20 cellular contexts compared by ENCODE assay signal in genomic region chr1:36881541-36881940, GRCh38.
"Had no signal": no experiment of that assay in that cellular context is flagged by ENCODE, and none has a peak within 500 bp of the region (broad histone marks: within the 10 kb centered on the region; RNA-seq: fewer than 3 reads in every experiment).

No MANE protein-coding gene starts in this region.

- H3K36me3 Mint-ChIP-seq: activated naive CD4-positive, alpha-beta T cell treated with anti-CD3 and anti-CD28 coated beads, Interleukin-2, amount 10 ng/mL, durations not matched to agents 7 days and 5 days; stimulated activated effector memory CD8-positive, alpha-beta T cell treated with anti-CD3 and anti-CD28 coated beads, Interleukin-12 subunit alpha, Interleukin-12 subunit beta, amount 100 ng/mL, for 72 hours had no signal

- H3K27ac Mint-ChIP-seq: activated B cell treated with CpG ODN at 0.5 μM for 24 hours; activated naive CD4-positive, alpha-beta T cell treated with anti-CD3 and anti-CD28 coated beads, Interleukin-2, amount 10 ng/mL, durations not matched to agents 7 days and 5 days; dendritic cell treated with granulocyte-macrophage colony-stimulating factor and Interleukin-4, amounts not matched to agents 40 ng/mL and 50 ng/mL, for 4 days; nephron progenitor cell; stimulated activated effector memory CD8-positive, alpha-beta T cell treated with anti-CD3 and anti-CD28 coated beads, Interleukin-12 subunit alpha, Interleukin-12 subunit beta, amount 100 ng/mL, for 72 hours; T-helper 17 cell had no signal

- H3K27ac ChIP-seq: foreskin keratinocyte, left ventricle myocardium inferior, parathyroid adenoma, right lobe of liver, SK-N-MC, transverse colon had no signal

- H3K4me1 ChIP-seq: foreskin keratinocyte, left ventricle myocardium inferior, parathyroid adenoma, right lobe of liver, transverse colon had no signal

- H3K9me3 Mint-ChIP-seq: activated B cell treated with CpG ODN at 0.5 μM for 24 hours; activated naive CD4-positive, alpha-beta T cell treated with anti-CD3 and anti-CD28 coated beads, Interleukin-2, amount 10 ng/mL, durations not matched to agents 7 days and 5 days; dendritic cell treated with granulocyte-macrophage colony-stimulating factor and Interleukin-4, amounts not matched to agents 40 ng/mL and 50 ng/mL, for 4 days; nephron progenitor cell; stimulated activated effector memory CD8-positive, alpha-beta T cell treated with anti-CD3 and anti-CD28 coated beads, Interleukin-12 subunit alpha, Interleukin-12 subunit beta, amount 100 ng/mL, for 72 hours had no signal

- H2AFZ ChIP-seq: parathyroid adenoma had no signal

- DNase-seq: activated B cell treated with CpG ODN at 0.5 μM for 24 hours; activated CD4-positive, alpha-beta T cell treated with anti-CD3 and anti-CD28 coated beads for 4 hours; activated effector memory CD4-positive, alpha-beta T cell treated with anti-CD3 and anti-CD28 coated beads, Interleukin-2, amount 50 U/mL, for 16 hours; activated naive CD4-positive, alpha-beta T cell treated with anti-CD3 and anti-CD28 coated beads, Interleukin-2, amount 10 ng/mL, durations not matched to agents 7 days and 5 days; effector CD4-positive, alpha-beta T cell; foreskin keratinocyte; left ventricle myocardium inferior; mammary epithelial cell; nephron progenitor cell; small intestine; stimulated activated CD4-positive, alpha-beta T cell treated with anti-CD3 and anti-CD28 coated beads, Interleukin-2, amount 100 ng/mL, for 24 hours; SW 1271; T-helper 17 cell; transverse colon had no signal

- H3K4me3 ChIP-seq: left ventricle myocardium inferior, right lobe of liver, SK-N-MC, transverse colon had no signal

- ATAC-seq: foreskin keratinocyte; right lobe of liver; stimulated activated effector memory CD8-positive, alpha-beta T cell treated with anti-CD3 and anti-CD28 coated beads, Interleukin-12 subunit alpha, Interleukin-12 subunit beta, amount 100 ng/mL, for 72 hours; T-helper 17 cell had no signal

- H3K79me2 ChIP-seq: parathyroid adenoma had no signal

- H3K4me3 Mint-ChIP-seq: activated B cell treated with CpG ODN at 0.5 μM for 24 hours; activated naive CD4-positive, alpha-beta T cell treated with anti-CD3 and anti-CD28 coated beads, Interleukin-2, amount 10 ng/mL, durations not matched to agents 7 days and 5 days; dendritic cell treated with granulocyte-macrophage colony-stimulating factor and Interleukin-4, amounts not matched to agents 40 ng/mL and 50 ng/mL, for 4 days; nephron progenitor cell; stimulated activated effector memory CD8-positive, alpha-beta T cell treated with anti-CD3 and anti-CD28 coated beads, Interleukin-12 subunit alpha, Interleukin-12 subunit beta, amount 100 ng/mL, for 72 hours; T-helper 17 cell had no signal

- H3K36me3 ChIP-seq: left ventricle myocardium inferior, right lobe of liver, transverse colon had no signal

- H3K27me3 ChIP-seq: foreskin keratinocyte, right lobe of liver, transverse colon had no signal

- H3K9ac ChIP-seq: parathyroid adenoma had no signal

- H3K4me1 Mint-ChIP-seq: activated B cell treated with CpG ODN at 0.5 μM for 24 hours; activated naive CD4-positive, alpha-beta T cell treated with anti-CD3 and anti-CD28 coated beads, Interleukin-2, amount 10 ng/mL, durations not matched to agents 7 days and 5 days; nephron progenitor cell; stimulated activated effector memory CD8-positive, alpha-beta T cell treated with anti-CD3 and anti-CD28 coated beads, Interleukin-12 subunit alpha, Interleukin-12 subunit beta, amount 100 ng/mL, for 72 hours; T-helper 17 cell had no signal

- H3K9me3 ChIP-seq: left ventricle myocardium inferior, right lobe of liver, transverse colon had no signal

- FAIRE-seq: endometrium, small intestine had no signal
